8 cellular contexts compared by ENCODE assay signal in genomic region chr2:130728007-130728454, GRCh38. TPM values are rescaled to one million over a fixed set of nuclear protein-coding genes. Genes with fewer than 3 reads are reported as not detected.
DNase-seq lines count a peak whose midpoint lies in the region; ATAC-seq and TF ChIP-seq lines count a peak whose summit lies in the region.

No MANE protein-coding gene starts in this region.

- ATAC-seq in HG02884 (IDR thresholded peaks at IDR 0.05; ENCODE audit: unreplicated experiment) = peak; percentile 15

- H3K27me3 ChIP-seq in GM06990 (replicated peaks; ENCODE audit: control insufficient read depth, insufficient read depth, low read length) (no peaks in the 10 kb centered on the region), endocrine pancreas (ENCODE audit: control insufficient read depth, insufficient read depth, low read length) (no peaks in the 10 kb centered on the region)

- H3K27me3 Mint-ChIP-seq in neural crest cell (ENCODE audit: low read depth) = peaks cover 22% of the 10 kb centered on the region

- H3K36me3 ChIP-seq in GM06990 (ENCODE audit: control insufficient read depth, insufficient read depth, low read length) (no peaks in the 10 kb centered on the region), endocrine pancreas (ENCODE audit: control insufficient read depth, insufficient read depth, low read length) (peaks cover 7% of the 10 kb centered on the region)

- peaks cover 5% of the 10 kb centered on the region for H3K4me1 Mint-ChIP-seq in neural crest cell

- no peak for TF ChIP-seq CTCF in GM06990 (IDR thresholded peaks at IDR 0.05; ENCODE audit: insufficient read depth, low read length, poor library complexity, severe bottlenecking)
- TF ChIP-seq CTCF in neural crest cell (conservative IDR thresholded peaks at IDR 0.05) = no peak

- DNase-seq in GM06990 (ENCODE audit: extremely low read depth, insufficient read length) (no peak), T-helper 2 cell (peak in 4 of 5 experiments; percentile 17 to 75 (median 56)), neural crest cell (ENCODE audit: low read depth, low spot score) (no peak), HuH-7.5 (ENCODE audit: low spot score) (no peak), GM19240 (ENCODE audit: insufficient read length, low spot score) (no peak), NCI-H1105 treated with DMSO at 0.1 percent for 48 hours (lab: John Stamatoyannopoulos, UW) (no peak)

- H3K9me3 Mint-ChIP-seq in neural crest cell = no peaks in the 10 kb centered on the region

- peak overlapping the region; percentile 36 for H3K4me3 ChIP-seq in GM06990 (replicated peaks; ENCODE audit: low read depth, low read length)
- peak overlapping the region; percentile 6 for H3K4me3 ChIP-seq in endocrine pancreas (ENCODE audit: control insufficient read depth, insufficient read depth, low read length)

- peak overlapping the region; percentile 86 for H3K4me3 Mint-ChIP-seq in neural crest cell

- H3K36me3 Mint-ChIP-seq in neural crest cell (ENCODE audit: low read depth) = no peaks in the 10 kb centered on the region

- H3K27ac Mint-ChIP-seq in neural crest cell (ENCODE audit: unreplicated experiment) = no peak overlapping the region

- H3K9ac ChIP-seq in endocrine pancreas (ENCODE audit: control insufficient read depth, insufficient read depth, low read length) = peak overlapping the region; percentile 70

- H3K4me1 ChIP-seq in endocrine pancreas (ENCODE audit: control insufficient read depth, insufficient read depth, low read length) = no peaks in the 10 kb centered on the region

- H3K9me3 ChIP-seq in endocrine pancreas (ENCODE audit: control insufficient read depth, low read length) = no peaks in the 10 kb centered on the region

RNA-seq across cellular contexts. Expression of gene GPR148, which starts 0.8 kb away (rescaled TPM):
- not detected in 2 replicates for total RNA-seq in neural crest cell

RNA-seq across cellular contexts. Expression of gene AMER3, which starts 27.3 kb away (rescaled TPM):
- total RNA-seq in neural crest cell = 1.3 and 1.4 TPM in 2 replicates

Comparison
In these comparisons a context has a peak if more than half of its experiments do, and no peak if none do; other contexts are left out.
1. DNase-seq: peak in T-helper 2 cell (4 of 5); none in GM06990 (single experiment), neural crest cell (single experiment), HuH-7.5 (single experiment), GM19240 (single experiment) and NCI-H1105 treated with DMSO at 0.1 percent for 48 hours (single experiment).